1 cellular context compared by ENCODE assay signal in genomic region chr18:11145413-11146191, GRCh38.
TF ChIP-seq lines count a peak whose summit lies in the region.

No MANE protein-coding gene starts in this region.

TF ChIP-seq in liver, 16 proteins besides CTCF, POLR2A, EP300 and RAD21:
- TF ChIP-seq YY1 (IDR thresholded peaks at IDR 0.05) (peak; percentile 9), ATF3 (IDR thresholded peaks at IDR 0.05) (no peak), FOXA1 (IDR thresholded peaks at IDR 0.05) (no peak), NR2F2 (IDR thresholded peaks at IDR 0.05) (peak; percentile 28), HNF4G (IDR thresholded peaks at IDR 0.05) (peak; percentile 28), TAF1 (conservative IDR thresholded peaks at IDR 0.05) (no peak), HNF4A (conservative IDR thresholded peaks at IDR 0.05) (peak; percentile 47 to 50), JUND (IDR thresholded peaks at IDR 0.05) (no peak)
